In genomic region chr11:75350743-75351540, GRCh38 we compare ENCODE assay signal across 8 cellular contexts. TPM values are rescaled to one million over a fixed set of nuclear protein-coding genes. Genes with fewer than 3 reads are reported as not detected.
DNase-seq lines count a peak whose midpoint lies in the region; ATAC-seq, FAIRE-seq and TF ChIP-seq lines count a peak whose summit lies in the region.

No MANE protein-coding gene starts in this region.

- intact Hi-C loops in K562 (cut with micrococcal nuclease), result no loop called here

- no peaks in the 10 kb centered on the region for H3K27me3 ChIP-seq in K562 (ENCODE audit: control insufficient read depth in 2 of 2, insufficient read depth in 2 of 2, low read length in 2 of 2)
- H3K27me3 ChIP-seq in smooth muscle cell (ENCODE audit: low read depth), result no peaks in the 10 kb centered on the region

- H3K4me3 ChIP-seq in K562 (peak overlapping the region; percentile 69), iPS-18c (ENCODE audit: insufficient read depth, low read depth, low read length) (peak overlapping the region; percentile 61), smooth muscle cell (peak overlapping the region; percentile 79)

- H3K4me2 ChIP-seq in K562 (ENCODE audit: insufficient read depth, low read length), result peak overlapping the region; percentile 100
- H3K4me2 ChIP-seq in smooth muscle cell, result peak overlapping the region; percentile 98

- H2AFZ ChIP-seq in K562 (ENCODE audit: low read depth, low read length) (peak overlapping the region; percentile 89), smooth muscle cell (ENCODE audit: low read depth) (peak overlapping the region; percentile 98)

- WGBS in K562 (ENCODE audit: insufficient coverage, low coverage, missing lambda C conversion rate), result 15% methylated on average over 33 of the region's 47 CpGs
- WGBS in smooth muscle cell (ENCODE audit: low lambda C conversion rate), result 11% methylated on average over 39 of the region's 47 CpGs

- TF ChIP-seq CTCF in K562 (IDR thresholded peaks at IDR 0.05 in 2 of 3, conservative IDR thresholded peaks at IDR 0.05 in 1 of 3; ENCODE audit: insufficient read depth in 2 of 3, low read depth in 1 of 3, low read length in 3 of 3) (peak; percentile 52 to 85 (median 60)), smooth muscle cell (IDR thresholded peaks at IDR 0.05; ENCODE audit: borderline replicate concordance, insufficient read depth, poor library complexity, severe bottlenecking) (no peak)

- no peak for FAIRE-seq in K562 (lab: Jason Lieb, UNC)

- no peaks in the 10 kb centered on the region for H3K9me3 ChIP-seq in K562 (replicated peaks; ENCODE audit: control insufficient read depth, insufficient read depth, low read depth, low read length)
- H3K9me3 ChIP-seq in iPS-18c (ENCODE audit: control insufficient read depth, insufficient read depth, low read length), result no peaks in the 10 kb centered on the region
- H3K9me3 ChIP-seq in smooth muscle cell (replicated peaks; ENCODE audit: low read depth), result no peaks in the 10 kb centered on the region

- in situ Hi-C loops in K562 (cut with MboI), result no loop called here

- H3F3A ChIP-seq in smooth muscle cell (ENCODE audit: low read depth), result peaks cover 38% of the 10 kb centered on the region

- DNase-seq in NCI-H748 (lab: John Stamatoyannopoulos, UW; ENCODE audit: unreplicated experiment) (peak; percentile 37), NCI-H748 treated with DMSO at 0.1 percent for 48 hours (lab: John Stamatoyannopoulos, UW) (no peak), SW480 (ENCODE audit: low spot score) (peak; percentile 44), K562 (ENCODE audit: extremely low read depth in 1 of 4, low spot score in 3 of 4) (peak; percentile 61 to 74 (median 65)), smooth muscle cell (lab: John Stamatoyannopoulos, UW; ENCODE audit: unreplicated experiment) (no peak)

- H3K27ac ChIP-seq in K562 (ENCODE audit: extremely low read depth, low read depth, low read length), result peak overlapping the region; percentile 81
- peak overlapping the region; percentile 71 for H3K27ac ChIP-seq in smooth muscle cell (ENCODE audit: low read depth)

- H3K9me1 ChIP-seq in K562 (ENCODE audit: control insufficient read depth, insufficient read depth, low read length), result no peaks in the 10 kb centered on the region

- ATAC-seq in K562, result peak; percentile 59
- no peak for ATAC-seq in GM21447 (IDR thresholded peaks at IDR 0.05; ENCODE audit: unreplicated experiment)
- no peak for ATAC-seq in HG03280 (IDR thresholded peaks at IDR 0.05; ENCODE audit: unreplicated experiment)

- TF ChIP-seq RAD21 in K562 (CRISPR knock-in tag; conservative IDR thresholded peaks at IDR 0.05 in 1 of 2, IDR thresholded peaks at IDR 0.05 in 1 of 2), result peak in 1 of 2 experiments; percentile 12; a peak in 1 of 4 replicates

- no peak for TF ChIP-seq POLR2A in K562 (conservative IDR thresholded peaks at IDR 0.05)

- TSS peak; percentile 38 for BruUV-seq in K562 (replicated peaks; lab: Mats Ljungman, UMichigan)

- H3K79me2 ChIP-seq in K562 (ENCODE audit: control insufficient read depth, insufficient read depth, low read length), result peaks cover 55% of the 10 kb centered on the region
- H3K79me2 ChIP-seq in smooth muscle cell (ENCODE audit: low read depth), result peaks cover 17% of the 10 kb centered on the region

- no peaks in the 10 kb centered on the region; the same call in 1 of the 2 replicates for H4K20me1 ChIP-seq in K562 (replicated peaks; ENCODE audit: control insufficient read depth, insufficient read depth, low read length)
- no peaks in the 10 kb centered on the region for H4K20me1 ChIP-seq in smooth muscle cell (ENCODE audit: low read depth)

- H3K36me3 ChIP-seq in K562 (ENCODE audit: control insufficient read depth, insufficient read depth, low read length) (peaks cover 17% of the 10 kb centered on the region; the same call in 1 of the 3 replicates), smooth muscle cell (ENCODE audit: low read depth) (no peaks in the 10 kb centered on the region)

- POLR2A ChIA-PET in K562 (lab: Yijun Ruan, JAX), result interaction anchor here (0.5 to 2.2 kb wide), 6 partner anchors 11 to 218 kb away, joined by 3 to 7 read pairs (median 4); no protein-coding TSS in a partner anchor

- H3K4me1 ChIP-seq in K562 (replicated peaks in 1 of 2; ENCODE audit: control insufficient read depth in 2 of 2, insufficient read depth in 2 of 2, low read length in 2 of 2) (peaks cover 43 to 59% of the 10 kb centered on the region in 2 experiments), smooth muscle cell (ENCODE audit: low read depth) (peaks cover 32% of the 10 kb centered on the region)

- H3K9ac ChIP-seq in K562 (ENCODE audit: insufficient read depth in 1 of 2, low read depth in 2 of 2, low read length in 2 of 2) (peak overlapping the region; percentile 86 to 99), smooth muscle cell (ENCODE audit: low read depth) (peak overlapping the region; percentile 90)

- TF ChIP-seq EP300 in K562 (IDR thresholded peaks at IDR 0.05; ENCODE audit: low read length), result no peak

- CTCF ChIA-PET in K562 (lab: Yijun Ruan, JAX; ENCODE audit: low intra/inter-chr PET ratio), result no interaction called here

TF ChIP-seq in K562, 482 proteins besides CTCF, POLR2A, EP300 and RAD21 (continues in another document):
- 0 out of 2 replicates have a peak, but pooled peaks have one; percentile 47 for TF ChIP-seq NFRKB (IDR thresholded peaks at IDR 0.05; ENCODE audit: low read depth)
- TF ChIP-seq MAZ (CRISPR knock-in tag; conservative IDR thresholded peaks at IDR 0.05 in 1 of 2, IDR thresholded peaks at IDR 0.05 in 1 of 2), result peak in 1 of 2 experiments; percentile 33; a peak in 2 of 4 replicates
- peak; percentile 18; the same call in 1 of the 2 replicates for TF ChIP-seq ZNF766 (CRISPR knock-in tag; conservative IDR thresholded peaks at IDR 0.05)
- no peak for TF ChIP-seq PHF20 (IDR thresholded peaks at IDR 0.05; ENCODE audit: partially characterized antibody)
- TF ChIP-seq PYGO2 (tag; IDR thresholded peaks at IDR 0.05), result no peak
- no peak for TF ChIP-seq NFYB (IDR thresholded peaks at IDR 0.05; ENCODE audit: extremely low read depth, insufficient read length)
- TF ChIP-seq SP1 (CRISPR knock-in tag; IDR thresholded peaks at IDR 0.05), result peak; percentile 57
- no peak for TF ChIP-seq DIDO1 (tag; IDR thresholded peaks at IDR 0.05; ENCODE audit: low read depth)
- TF ChIP-seq, protein P1, sequence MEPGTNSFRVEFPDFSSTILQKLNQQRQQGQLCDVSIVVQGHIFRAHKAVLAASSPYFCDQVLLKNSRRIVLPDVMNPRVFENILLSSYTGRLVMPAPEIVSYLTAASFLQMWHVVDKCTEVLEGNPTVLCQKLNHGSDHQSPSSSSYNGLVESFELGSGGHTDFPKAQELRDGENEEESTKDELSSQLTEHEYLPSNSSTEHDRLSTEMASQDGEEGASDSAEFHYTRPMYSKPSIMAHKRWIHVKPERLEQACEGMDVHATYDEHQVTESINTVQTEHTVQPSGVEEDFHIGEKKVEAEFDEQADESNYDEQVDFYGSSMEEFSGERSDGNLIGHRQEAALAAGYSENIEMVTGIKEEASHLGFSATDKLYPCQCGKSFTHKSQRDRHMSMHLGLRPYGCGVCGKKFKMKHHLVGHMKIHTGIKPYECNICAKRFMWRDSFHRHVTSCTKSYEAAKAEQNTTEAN (CRISPR knock-in tag; IDR thresholded peaks at IDR 0.05), result no peak
- peak; percentile 96 for TF ChIP-seq CHD1 (IDR thresholded peaks at IDR 0.05; ENCODE audit: low read length)

RNA-seq across cellular contexts. Expression of gene ARRB1, which starts 0.5 kb away (rescaled TPM):
- total RNA-seq in K562 (2011; cell fraction: chromatin; rRNA removed; ENCODE audit: low replicate concordance), result 58.4 and 169 TPM in 2 replicates
- 93.3 and 107 TPM in 2 replicates for total RNA-seq in K562 (2011; cell fraction: nucleolus; rRNA removed)
- 70.8 and 73.7 TPM in 2 replicates for total RNA-seq in K562 (2011; cell fraction: nucleoplasm; rRNA removed)
- 21.8 and 27.6 TPM in 2 replicates for total RNA-seq in K562 (2014; rRNA removed)
- 22.9 and 28.5 TPM in 2 replicates for total RNA-seq in K562 (2014; rRNA removed; fragmentation: Illumina TruSeq; extraction: Trizol)
- 41.7 and 43.5 TPM in 2 replicates for total RNA-seq in K562 (2015; rRNA removed; fragmentation: Illumina TruSeq; extraction: Trizol)
- total RNA-seq in K562 (2021), result 43.6 and 45.4 TPM in 2 replicates
- polyA plus RNA-seq in K562 (2011; rRNA removed), result 26.2 and 30.8 TPM in 2 replicates
- polyA plus RNA-seq in K562 (2011; cell fraction: cytosol; rRNA removed), result 28.6 and 44.2 TPM in 2 replicates
- polyA plus RNA-seq in K562 (2011; cell fraction: nucleus; rRNA removed), result 30.8 and 44.9 TPM in 2 replicates
- 33.4 and 35.1 TPM in 2 replicates for polyA plus RNA-seq in K562 (2012)
- 35.6 and 38.4 TPM in 2 replicates for polyA plus RNA-seq in K562 (2014; fragmentation: Illumina TruSeq; extraction: Trizol)
- 10 to 100 TPM in 1 of 2 experiments, 1 to 10 TPM in 1; 6.6 to 13.1 TPM for polyA plus RNA-seq in K562 (2014; fragmentation: Nextera tagmentation; extraction: Ambion mirVana)
- polyA plus RNA-seq in K562 (2014; rRNA removed), result 24.2 and 30.6 TPM in 2 replicates
- 80.3 and 121 TPM in 2 replicates for polyA minus RNA-seq in K562 (2011; rRNA and poly(A)+ RNA removed)
- 31.7 and 45.7 TPM in 2 replicates for polyA minus RNA-seq in K562 (2011; cell fraction: cytosol; rRNA and poly(A)+ RNA removed)
- polyA minus RNA-seq in K562 (2011; cell fraction: nucleus; rRNA and poly(A)+ RNA removed), result 63.5 and 65.3 TPM in 2 replicates
- 16.9 and 19.7 TPM in 2 replicates for total RNA-seq in smooth muscle cell
- polyA plus RNA-seq in smooth muscle cell, result 4.6 and 6.6 TPM in 2 replicates

RNA-seq across cellular contexts. Expression of gene RPS3, which starts 48.4 kb away (rescaled TPM):
- total RNA-seq in K562 (2011; cell fraction: chromatin; rRNA removed; ENCODE audit: low replicate concordance), result 368 and 416 TPM in 2 replicates
- 577 and 735 TPM in 2 replicates for total RNA-seq in K562 (2011; cell fraction: nucleolus; rRNA removed)
- 828 and 1,575 TPM in 2 replicates for total RNA-seq in K562 (2011; cell fraction: nucleoplasm; rRNA removed)
- 2,700 and 3,102 TPM in 2 replicates for total RNA-seq in K562 (2014; rRNA removed)
- total RNA-seq in K562 (2014; rRNA removed; fragmentation: Illumina TruSeq; extraction: Trizol), result 3,530 and 3,738 TPM in 2 replicates
- 3,411 and 3,679 TPM in 2 replicates for total RNA-seq in K562 (2015; rRNA removed; fragmentation: Illumina TruSeq; extraction: Trizol)
- total RNA-seq in K562 (2021), result 3,592 and 3,622 TPM in 2 replicates
- 3,472 and 4,261 TPM in 2 replicates for polyA plus RNA-seq in K562 (2011; rRNA removed)
- polyA plus RNA-seq in K562 (2011; cell fraction: cytosol; rRNA removed), result 3,466 and 4,968 TPM in 2 replicates
- polyA plus RNA-seq in K562 (2011; cell fraction: nucleus; rRNA removed), result 1,428 and 2,203 TPM in 2 replicates
- 4,980 and 5,479 TPM in 2 replicates for polyA plus RNA-seq in K562 (2012)
- 4,042 and 4,231 TPM in 2 replicates for polyA plus RNA-seq in K562 (2014; fragmentation: Illumina TruSeq; extraction: Trizol)
- 1,000 to 10,000 TPM; 5,693 to 5,771 TPM for polyA plus RNA-seq in K562 (2014; fragmentation: Nextera tagmentation; extraction: Ambion mirVana)
- 3,097 and 3,731 TPM in 2 replicates for polyA plus RNA-seq in K562 (2014; rRNA removed)
- polyA minus RNA-seq in K562 (2011; rRNA and poly(A)+ RNA removed), result 1,903 and 2,025 TPM in 2 replicates
- 774 and 918 TPM in 2 replicates for polyA minus RNA-seq in K562 (2011; cell fraction: cytosol; rRNA and poly(A)+ RNA removed)
- 197 and 395 TPM in 2 replicates for polyA minus RNA-seq in K562 (2011; cell fraction: nucleus; rRNA and poly(A)+ RNA removed)
- total RNA-seq in smooth muscle cell, result 721 and 794 TPM in 2 replicates
- polyA plus RNA-seq in smooth muscle cell, result 976 and 989 TPM in 2 replicates

Comparison
In these comparisons a context has a peak if more than half of its experiments do, and no peak if none do; other contexts are left out.
1. DNase-seq: peak in NCI-H748 (single experiment), SW480 (single experiment) and K562 (4 of 4); none in NCI-H748 treated with DMSO at 0.1 percent for 48 hours (single experiment) and smooth muscle cell (single experiment).
2. Peak in every context shown above with its lines, with median percentiles within 50 percentile points of each other: H3K4me3 ChIP-seq.